ENCODE assay signal across 9 cellular contexts in genomic region chr13:40986328-40986856, GRCh38.
A peak's percentile ranks its signal among the peaks of the same experiment; 100 is the strongest.
DNase-seq lines count a peak whose midpoint lies in the region; TF ChIP-seq lines count a peak whose summit lies in the region.
"Had no signal": no experiment of that assay in that cellular context is flagged by ENCODE, and none has a peak within 500 bp of the region (broad histone marks: within the 10 kb centered on the region; RNA-seq: fewer than 3 reads in every experiment).

No MANE protein-coding gene starts in this region.

- H3K79me2 ChIP-seq in Loucy (ENCODE audit: insufficient read depth, low read length): peaks cover 98% of the 10 kb centered on the region

- peak overlapping the region; percentile 94 for H3K4me2 ChIP-seq in Loucy (ENCODE audit: low read depth, low read length, poor library complexity, severe bottlenecking)

- H3K4me3 ChIP-seq in Loucy (ENCODE audit: low read length, poor library complexity, severe bottlenecking): peak overlapping the region; percentile 79
- no peak overlapping the region for H3K4me3 ChIP-seq in cardiac fibroblast (replicated peaks in 1 of 2; ENCODE audit: low read depth in 2 of 2, low read length in 2 of 2)
- H3K4me3 ChIP-seq in mucosa of rectum (ENCODE audit: low read length in 2 of 2): no peak overlapping the region

- no peaks in the 10 kb centered on the region for H3K9me2 ChIP-seq in Loucy (replicated peaks; ENCODE audit: low read depth, low read length)

- TF ChIP-seq CTCF in Loucy (conservative IDR thresholded peaks at IDR 0.05; ENCODE audit: low read length): no peak
- TF ChIP-seq CTCF in cardiac fibroblast (IDR thresholded peaks at IDR 0.05; ENCODE audit: low read depth, low read length): no peak

- H3K9ac ChIP-seq in Loucy (ENCODE audit: low read depth, low read length, poor library complexity, severe bottlenecking) (peak overlapping the region; percentile 81), mucosa of rectum (ENCODE audit: low read depth in 1 of 2, low read length in 2 of 2) (peak overlapping the region in 1 of 2 donors; percentile 22)

- H3K36me3 ChIP-seq in Loucy (ENCODE audit: insufficient read depth, low read length) (peaks cover 19% of the 10 kb centered on the region), mucosa of rectum (ENCODE audit: control insufficient read depth in 2 of 2, insufficient read depth in 2 of 2, low read length in 2 of 2) (no peaks in the 10 kb centered on the region)

- no peaks in the 10 kb centered on the region for H3K9me3 ChIP-seq in Loucy (ENCODE audit: insufficient read depth, low read depth, low read length)
- H3K9me3 ChIP-seq in mucosa of rectum (ENCODE audit: control insufficient read depth in 2 of 2, low read length in 2 of 2): no peaks in the 10 kb centered on the region

- H3F3A ChIP-seq in Loucy (ENCODE audit: low read depth): peaks cover 19% of the 10 kb centered on the region

- H2AFZ ChIP-seq in Loucy (ENCODE audit: low read length): no peak overlapping the region

- peaks cover 91% of the 10 kb centered on the region for H4K20me1 ChIP-seq in Loucy (ENCODE audit: insufficient read depth, low read length, poor library complexity, severe bottlenecking)

- peak overlapping the region; percentile 48 to 73 for H3K27ac ChIP-seq in mucosa of rectum (ENCODE audit: low read depth in 2 of 2, low read length in 2 of 2)

- DNase-seq in AG20443 (ENCODE audit: low spot score) (peak; percentile 17), cardiac fibroblast (ENCODE audit: low read depth in 2 of 2) (peak; percentile 28 to 51), NCI-H345 (lab: John Stamatoyannopoulos, UW) (no peak), 8988T (no peak), NCI-H510A (lab: John Stamatoyannopoulos, UW) (no peak)
- no peak for DNase-seq in stimulated activated CD4-positive, alpha-beta T cell treated with anti-CD3 and anti-CD28 coated beads, Interleukin-1b, Interleukin-23, amount 100 ng/mL, for 48 hours
- DNase-seq: trophoblast cell had no signal

- H3K27me3 ChIP-seq in Loucy (ENCODE audit: insufficient read depth, low read length, poor library complexity, severe bottlenecking) (no peaks in the 10 kb centered on the region), mucosa of rectum (ENCODE audit: control insufficient read depth in 2 of 2, insufficient read depth in 2 of 2, low read length in 2 of 2) (no peaks in the 10 kb centered on the region)

- H3K4me1 ChIP-seq in Loucy (ENCODE audit: insufficient read depth, low read length, poor library complexity, severe bottlenecking): peaks cover 70% of the 10 kb centered on the region
- peaks cover 24 to 38% of the 10 kb centered on the region in 2 donors for H3K4me1 ChIP-seq in mucosa of rectum (ENCODE audit: control insufficient read depth in 2 of 2, insufficient read depth in 2 of 2, low read length in 2 of 2)

Comparison
In these comparisons a context has a peak if more than half of its experiments do, and no peak if none do; other contexts are left out.
1. DNase-seq: peak in AG20443 (single experiment) and cardiac fibroblast (2 of 2); none in NCI-H345 (single experiment), stimulated activated CD4-positive, alpha-beta T cell treated with anti-CD3 and anti-CD28 coated beads, Interleukin-1b, Interleukin-23, amount 100 ng/mL, for 48 hours (single experiment), 8988T (single experiment) and NCI-H510A (single experiment).